1 cellular context compared by ENCODE assay signal in genomic region chr14:81192594-81192993, GRCh38.
TF ChIP-seq lines count a peak whose summit lies in the region.

No MANE protein-coding gene starts in this region.

TF ChIP-seq in GM23338, 12 proteins besides CTCF, POLR2A, EP300 and RAD21 (continued from another document):
- TF ChIP-seq, protein P1, sequence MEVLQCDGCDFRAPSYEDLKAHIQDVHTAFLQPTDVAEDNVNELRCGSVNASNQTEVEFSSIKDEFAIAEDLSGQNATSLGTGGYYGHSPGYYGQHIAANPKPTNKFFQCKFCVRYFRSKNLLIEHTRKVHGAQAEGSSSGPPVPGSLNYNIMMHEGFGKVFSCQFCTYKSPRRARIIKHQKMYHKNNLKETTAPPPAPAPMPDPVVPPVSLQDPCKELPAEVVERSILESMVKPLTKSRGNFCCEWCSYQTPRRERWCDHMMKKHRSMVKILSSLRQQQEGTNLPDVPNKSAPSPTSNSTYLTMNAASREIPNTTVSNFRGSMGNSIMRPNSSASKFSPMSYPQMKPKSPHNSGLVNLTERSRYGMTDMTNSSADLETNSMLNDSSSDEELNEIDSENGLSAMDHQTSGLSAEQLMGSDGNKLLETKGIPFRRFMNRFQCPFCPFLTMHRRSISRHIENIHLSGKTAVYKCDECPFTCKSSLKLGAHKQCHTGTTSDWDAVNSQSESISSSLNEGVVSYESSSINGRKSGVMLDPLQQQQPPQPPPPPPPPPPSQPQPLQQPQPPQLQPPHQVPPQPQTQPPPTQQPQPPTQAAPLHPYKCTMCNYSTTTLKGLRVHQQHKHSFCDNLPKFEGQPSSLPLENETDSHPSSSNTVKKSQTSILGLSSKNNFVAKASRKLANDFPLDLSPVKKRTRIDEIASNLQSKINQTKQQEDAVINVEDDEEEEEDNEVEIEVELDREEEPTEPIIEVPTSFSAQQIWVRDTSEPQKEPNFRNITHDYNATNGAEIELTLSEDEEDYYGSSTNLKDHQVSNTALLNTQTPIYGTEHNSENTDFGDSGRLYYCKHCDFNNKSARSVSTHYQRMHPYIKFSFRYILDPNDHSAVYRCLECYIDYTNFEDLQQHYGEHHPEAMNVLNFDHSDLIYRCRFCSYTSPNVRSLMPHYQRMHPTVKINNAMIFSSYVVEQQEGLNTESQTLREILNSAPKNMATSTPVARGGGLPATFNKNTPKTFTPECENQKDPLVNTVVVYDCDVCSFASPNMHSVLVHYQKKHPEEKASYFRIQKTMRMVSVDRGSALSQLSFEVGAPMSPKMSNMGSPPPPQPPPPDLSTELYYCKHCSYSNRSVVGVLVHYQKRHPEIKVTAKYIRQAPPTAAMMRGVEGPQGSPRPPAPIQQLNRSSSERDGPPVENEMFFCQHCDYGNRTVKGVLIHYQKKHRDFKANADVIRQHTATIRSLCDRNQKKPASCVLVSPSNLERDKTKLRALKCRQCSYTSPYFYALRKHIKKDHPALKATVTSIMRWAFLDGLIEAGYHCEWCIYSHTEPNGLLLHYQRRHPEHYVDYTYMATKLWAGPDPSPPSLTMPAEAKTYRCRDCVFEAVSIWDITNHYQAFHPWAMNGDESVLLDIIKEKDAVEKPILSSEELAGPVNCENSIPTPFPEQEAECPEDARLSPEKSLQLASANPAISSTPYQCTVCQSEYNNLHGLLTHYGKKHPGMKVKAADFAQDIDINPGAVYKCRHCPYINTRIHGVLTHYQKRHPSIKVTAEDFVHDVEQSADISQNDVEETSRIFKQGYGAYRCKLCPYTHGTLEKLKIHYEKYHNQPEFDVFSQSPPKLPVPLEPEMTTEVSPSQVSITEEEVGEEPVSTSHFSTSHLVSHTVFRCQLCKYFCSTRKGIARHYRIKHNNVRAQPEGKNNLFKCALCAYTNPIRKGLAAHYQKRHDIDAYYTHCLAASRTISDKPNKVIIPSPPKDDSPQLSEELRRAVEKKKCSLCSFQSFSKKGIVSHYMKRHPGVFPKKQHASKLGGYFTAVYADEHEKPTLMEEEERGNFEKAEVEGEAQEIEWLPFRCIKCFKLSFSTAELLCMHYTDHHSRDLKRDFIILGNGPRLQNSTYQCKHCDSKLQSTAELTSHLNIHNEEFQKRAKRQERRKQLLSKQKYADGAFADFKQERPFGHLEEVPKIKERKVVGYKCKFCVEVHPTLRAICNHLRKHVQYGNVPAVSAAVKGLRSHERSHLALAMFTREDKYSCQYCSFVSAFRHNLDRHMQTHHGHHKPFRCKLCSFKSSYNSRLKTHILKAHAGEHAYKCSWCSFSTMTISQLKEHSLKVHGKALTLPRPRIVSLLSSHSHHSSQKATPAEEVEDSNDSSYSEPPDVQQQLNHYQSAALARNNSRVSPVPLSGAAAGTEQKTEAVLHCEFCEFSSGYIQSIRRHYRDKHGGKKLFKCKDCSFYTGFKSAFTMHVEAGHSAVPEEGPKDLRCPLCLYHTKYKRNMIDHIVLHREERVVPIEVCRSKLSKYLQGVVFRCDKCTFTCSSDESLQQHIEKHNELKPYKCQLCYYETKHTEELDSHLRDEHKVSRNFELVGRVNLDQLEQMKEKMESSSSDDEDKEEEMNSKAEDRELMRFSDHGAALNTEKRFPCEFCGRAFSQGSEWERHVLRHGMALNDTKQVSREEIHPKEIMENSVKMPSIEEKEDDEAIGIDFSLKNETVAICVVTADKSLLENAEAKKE (CRISPR knock-in tag; IDR thresholded peaks at IDR 0.05), result no peak
- TF ChIP-seq CREB1 (CRISPR knock-in tag; IDR thresholded peaks at IDR 0.05; ENCODE audit: low read depth) (no peak), STAT1 (IDR thresholded peaks at IDR 0.05; ENCODE audit: unreplicated experiment) (no peak), ZNF114 (CRISPR knock-in tag; IDR thresholded peaks at IDR 0.05) (no peak), POLR2AphosphoS5 (IDR thresholded peaks at IDR 0.05; ENCODE audit: low read depth) (no peak), EZH2 (IDR thresholded peaks at IDR 0.05; ENCODE audit: low read depth, unreplicated experiment) (no peak), EZH2phosphoT487 (IDR thresholded peaks at IDR 0.05; ENCODE audit: unreplicated experiment) (no peak)
- TF ChIP-seq, protein P2, sequence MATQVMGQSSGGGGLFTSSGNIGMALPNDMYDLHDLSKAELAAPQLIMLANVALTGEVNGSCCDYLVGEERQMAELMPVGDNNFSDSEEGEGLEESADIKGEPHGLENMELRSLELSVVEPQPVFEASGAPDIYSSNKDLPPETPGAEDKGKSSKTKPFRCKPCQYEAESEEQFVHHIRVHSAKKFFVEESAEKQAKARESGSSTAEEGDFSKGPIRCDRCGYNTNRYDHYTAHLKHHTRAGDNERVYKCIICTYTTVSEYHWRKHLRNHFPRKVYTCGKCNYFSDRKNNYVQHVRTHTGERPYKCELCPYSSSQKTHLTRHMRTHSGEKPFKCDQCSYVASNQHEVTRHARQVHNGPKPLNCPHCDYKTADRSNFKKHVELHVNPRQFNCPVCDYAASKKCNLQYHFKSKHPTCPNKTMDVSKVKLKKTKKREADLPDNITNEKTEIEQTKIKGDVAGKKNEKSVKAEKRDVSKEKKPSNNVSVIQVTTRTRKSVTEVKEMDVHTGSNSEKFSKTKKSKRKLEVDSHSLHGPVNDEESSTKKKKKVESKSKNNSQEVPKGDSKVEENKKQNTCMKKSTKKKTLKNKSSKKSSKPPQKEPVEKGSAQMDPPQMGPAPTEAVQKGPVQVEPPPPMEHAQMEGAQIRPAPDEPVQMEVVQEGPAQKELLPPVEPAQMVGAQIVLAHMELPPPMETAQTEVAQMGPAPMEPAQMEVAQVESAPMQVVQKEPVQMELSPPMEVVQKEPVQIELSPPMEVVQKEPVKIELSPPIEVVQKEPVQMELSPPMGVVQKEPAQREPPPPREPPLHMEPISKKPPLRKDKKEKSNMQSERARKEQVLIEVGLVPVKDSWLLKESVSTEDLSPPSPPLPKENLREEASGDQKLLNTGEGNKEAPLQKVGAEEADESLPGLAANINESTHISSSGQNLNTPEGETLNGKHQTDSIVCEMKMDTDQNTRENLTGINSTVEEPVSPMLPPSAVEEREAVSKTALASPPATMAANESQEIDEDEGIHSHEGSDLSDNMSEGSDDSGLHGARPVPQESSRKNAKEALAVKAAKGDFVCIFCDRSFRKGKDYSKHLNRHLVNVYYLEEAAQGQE (IDR thresholded peaks at IDR 0.05; ENCODE audit: unreplicated experiment), result no peak
